ENCODE assay signal across 21 cellular contexts in the genomic region with DNA sequence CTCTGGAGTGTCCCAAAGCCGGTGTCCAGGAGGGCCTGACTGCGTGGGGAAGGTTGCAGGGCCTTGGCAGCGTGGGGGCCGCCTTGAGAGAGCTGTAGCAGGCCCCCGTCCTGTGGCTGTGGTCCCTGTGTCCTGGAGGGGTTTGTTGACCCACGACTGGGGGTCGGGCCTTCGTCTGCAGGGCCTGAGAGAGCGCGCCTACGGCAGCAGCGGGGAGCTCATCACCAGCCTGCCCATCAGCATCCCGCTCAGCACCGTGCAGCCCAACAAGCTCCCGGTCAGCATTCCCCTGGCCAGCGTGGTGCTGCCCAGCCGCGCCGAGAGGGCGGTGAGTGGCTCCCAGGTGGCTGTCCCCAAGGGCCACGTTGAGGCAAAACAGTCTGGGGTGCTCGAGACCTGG. TPM values are rescaled to one million over a fixed set of nuclear protein-coding genes. Genes with fewer than 3 reads are reported as not detected.
A peak's percentile ranks its signal among the peaks of the same experiment; 100 is the strongest.
DNase-seq lines count a peak whose midpoint lies in the region; FAIRE-seq and TF ChIP-seq lines count a peak whose summit lies in the region.
"Had no signal": no experiment of that assay in that cellular context is flagged by ENCODE, and none has a peak within 500 bp of the region (broad histone marks: within the 10 kb centered on the region; RNA-seq: fewer than 3 reads in every experiment).

No MANE protein-coding gene starts in this region.

- H3K27me3 Mint-ChIP-seq in Caco-2 (ENCODE audit: insufficient read depth, unreplicated experiment) (no peaks in the 10 kb centered on the region), neural progenitor cell (ENCODE audit: insufficient read depth, low read depth) (no peaks in the 10 kb centered on the region)
- H3K27me3 Mint-ChIP-seq: CD4-positive, CD25-positive, alpha-beta regulatory T cell had no signal

- H3K27ac ChIP-seq in BLaER1 (no peak overlapping the region), neural progenitor cell (no peak overlapping the region)
- H3K27ac ChIP-seq: C4-2B had no signal

- H3K4me3 Mint-ChIP-seq in Caco-2 (ENCODE audit: unreplicated experiment) (peak overlapping the region; percentile 39), neural progenitor cell (peak overlapping the region; percentile 15)
- H3K4me3 Mint-ChIP-seq: CD4-positive, CD25-positive, alpha-beta regulatory T cell; CD8-positive, alpha-beta T cell; GM23338; H9 had no signal

- no peak for TF ChIP-seq POLR2A in GM12892 (IDR thresholded peaks at IDR 0.05; ENCODE audit: low read depth, low read length)

- CTCF ChIA-PET in Caco-2 (lab: Charles Lee), result no interaction called here

- no peak for DNase-seq in Caco-2
- DNase-seq in neural progenitor cell (ENCODE audit: low spot score), result no peak
- no peak for DNase-seq in T-helper 2 cell
- no peak for DNase-seq in GM12892 (ENCODE audit: insufficient read length)
- DNase-seq in NCI-H128 (lab: John Stamatoyannopoulos, UW; ENCODE audit: unreplicated experiment), result no peak
- DNase-seq: CD4-positive, CD25-positive, alpha-beta regulatory T cell; CD8-positive, alpha-beta T cell; DMS 273 treated with DMSO at 0.1 percent for 48 hours; DMS79; EL; GDM1; H9 had no signal

- no peak for TF ChIP-seq CTCF in Caco-2 (IDR thresholded peaks at IDR 0.05; ENCODE audit: insufficient read depth in 1 of 2, low read depth in 1 of 2, low read length in 1 of 2, severe bottlenecking in 1 of 2, unreplicated experiment in 1 of 2)
- no peak for TF ChIP-seq CTCF in neural progenitor cell (IDR thresholded peaks at IDR 0.05)

- POLR2A ChIA-PET in Caco-2 (lab: Charles Lee), result no interaction called here

- H3K79me2 ChIP-seq in neural progenitor cell (ENCODE audit: low read depth), result no peaks in the 10 kb centered on the region

- H2AFZ ChIP-seq in neural progenitor cell (replicated peaks), result no peak overlapping the region
- H2AFZ ChIP-seq: GM23338 had no signal

- H3K4me1 Mint-ChIP-seq in Caco-2 (ENCODE audit: low read depth, unreplicated experiment) (no peaks in the 10 kb centered on the region), neural progenitor cell (no peaks in the 10 kb centered on the region)
- H3K4me1 Mint-ChIP-seq: GM23338, H9 had no signal

- H3K4me3 ChIP-seq in BLaER1 (no peak overlapping the region), Caco-2 (ENCODE audit: low read depth, low read length) (no peak overlapping the region), neural progenitor cell (no peak overlapping the region)
- H3K4me3 ChIP-seq: GM12878, GM23338 had no signal

- H3K36me3 ChIP-seq in BLaER1, result peaks cover 85% of the 10 kb centered on the region
- H3K36me3 ChIP-seq in Caco-2 (ENCODE audit: control insufficient read depth, insufficient read depth, low read length), result peaks cover 4% of the 10 kb centered on the region
- no peaks in the 10 kb centered on the region for H3K36me3 ChIP-seq in neural progenitor cell

- H4K20me1 ChIP-seq in BLaER1 (peaks cover 97% of the 10 kb centered on the region), neural progenitor cell (ENCODE audit: low read depth) (no peaks in the 10 kb centered on the region)

- H3K27ac Mint-ChIP-seq in Caco-2 (ENCODE audit: unreplicated experiment) (peak overlapping the region; percentile 77), neural progenitor cell (no peak overlapping the region)
- H3K27ac Mint-ChIP-seq: CD8-positive, alpha-beta T cell; GM23338 had no signal

- no peaks in the 10 kb centered on the region for H3K27me3 ChIP-seq in BLaER1
- no peaks in the 10 kb centered on the region for H3K27me3 ChIP-seq in Caco-2 (replicated peaks; ENCODE audit: control insufficient read depth, insufficient read depth, low read length)
- H3K27me3 ChIP-seq in neural progenitor cell, result no peaks in the 10 kb centered on the region

- no peaks in the 10 kb centered on the region for H3F3A ChIP-seq in neural progenitor cell (ENCODE audit: low read depth)

- intact Hi-C loops in Caco-2 (cut with micrococcal nuclease; ENCODE audit: unreplicated experiment), result loop anchor here (10.0 kb wide), 1 partner anchor 53 kb away; a partner anchor contains a TSS

- H3K4me1 ChIP-seq in BLaER1 (peaks cover 100% of the 10 kb centered on the region), Caco-2 (peaks cover 9% of the 10 kb centered on the region), neural progenitor cell (no peaks in the 10 kb centered on the region)

- H3K9me3 Mint-ChIP-seq in Caco-2 (ENCODE audit: unreplicated experiment), result no peaks in the 10 kb centered on the region
- no peaks in the 10 kb centered on the region for H3K9me3 Mint-ChIP-seq in neural progenitor cell
- H3K9me3 Mint-ChIP-seq: CD4-positive, CD25-positive, alpha-beta regulatory T cell; CD8-positive, alpha-beta T cell; GM23338; H9 had no signal

- no peak overlapping the region for H3K9ac ChIP-seq in BLaER1
- no peak overlapping the region for H3K9ac ChIP-seq in neural progenitor cell

- BruUV-seq in Caco-2 (replicated peaks; lab: Mats Ljungman, UMichigan), result no TSS peak

- H3K9me3 ChIP-seq in BLaER1, result no peaks in the 10 kb centered on the region
- no peaks in the 10 kb centered on the region for H3K9me3 ChIP-seq in Caco-2
- H3K9me3 ChIP-seq in neural progenitor cell (ENCODE audit: low read depth), result no peaks in the 10 kb centered on the region

- H3K4me2 ChIP-seq in BLaER1, result peak overlapping the region; percentile 20; the same call in 1 of the 2 replicates
- H3K4me2 ChIP-seq in neural progenitor cell, result no peak overlapping the region
- H3K4me2 ChIP-seq: GM23338 had no signal

- FAIRE-seq in GM12892 (lab: Jason Lieb, UNC), result no peak
- FAIRE-seq: D721Med, GM12878, GM18507 had no signal

- H3K36me3 Mint-ChIP-seq in Caco-2 (ENCODE audit: insufficient read depth, unreplicated experiment) (peaks cover 89% of the 10 kb centered on the region), neural progenitor cell (peaks cover 15% of the 10 kb centered on the region)

RNA-seq across cellular contexts. Expression of a gene that starts 18.5 kb away (rescaled TPM):
- total RNA-seq in Caco-2 (2022) (119 TPM in 2 replicates), neural progenitor cell (ENCODE audit: low replicate concordance) (77.6 and 145 TPM in 2 replicates)
- polyA plus RNA-seq in GM12892 (2012; ENCODE audit: missing spikeins), result 41.7 TPM

RNA-seq across cellular contexts. Expression of a gene that starts 19.0 kb away (rescaled TPM):
- total RNA-seq in Caco-2 (2022) (129 and 135 TPM in 2 replicates), neural progenitor cell (ENCODE audit: low replicate concordance) (14.4 and 50.7 TPM in 2 replicates)
- polyA plus RNA-seq in GM12892 (2012; ENCODE audit: missing spikeins), result 15.6 TPM

RNA-seq across cellular contexts. Expression of a gene that starts 31.5 kb away (rescaled TPM):
- total RNA-seq in Caco-2 (2022) (19.3 and 19.4 TPM in 2 replicates), neural progenitor cell (ENCODE audit: low replicate concordance) (3.5 and 22.4 TPM in 2 replicates)
- not detected for polyA plus RNA-seq in GM12892 (2012; ENCODE audit: missing spikeins)
- polyA plus RNA-seq: CD4-positive, CD25-positive, alpha-beta regulatory T cell had no signal

RNA-seq across cellular contexts. Expression of a gene that starts 38.6 kb away (rescaled TPM):
- total RNA-seq in Caco-2 (2022) (not detected in 2 replicates), neural progenitor cell (ENCODE audit: low replicate concordance) (0.12 TPM in 1 of 2 replicates, not detected in the other)
- 0.64 TPM for polyA plus RNA-seq in GM12892 (2012; ENCODE audit: missing spikeins)
- total RNA-seq: A172, H4 had no signal
- polyA plus RNA-seq: BJ had no signal

RNA-seq across cellular contexts. Expression of a gene that starts 53.9 kb away (rescaled TPM):
- total RNA-seq in Caco-2 (2022), result 51.8 and 55.6 TPM in 2 replicates
- total RNA-seq in neural progenitor cell (ENCODE audit: low replicate concordance), result 8.9 and 21.1 TPM in 2 replicates
- 12.6 TPM for polyA plus RNA-seq in GM12892 (2012; ENCODE audit: missing spikeins)
